Comparison of ENCODE assay signal across 22 cellular contexts in the genomic region with DNA sequence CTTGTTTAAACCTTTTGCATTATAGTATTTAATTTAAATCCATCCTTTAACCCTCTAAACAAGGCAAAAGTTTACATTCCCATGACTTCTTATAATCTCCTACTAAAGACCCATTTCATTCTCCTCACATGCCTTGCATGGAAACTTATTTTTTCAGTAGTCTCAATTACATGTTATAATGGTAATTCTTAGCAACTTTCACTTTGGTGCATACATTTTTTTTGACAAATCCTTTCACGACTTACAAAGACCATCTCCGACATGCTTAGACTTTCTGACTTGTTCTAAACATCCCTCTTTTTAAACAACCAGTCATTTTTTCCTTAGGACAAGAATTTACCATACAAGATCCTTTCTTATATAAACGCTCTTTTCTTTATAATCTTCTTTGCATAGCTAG.
DNase-seq lines count a peak whose midpoint lies in the region; TF ChIP-seq lines count a peak whose summit lies in the region.
"Had no signal": no experiment of that assay in that cellular context is flagged by ENCODE, and none has a peak within 500 bp of the region (broad histone marks: within the 10 kb centered on the region; RNA-seq: fewer than 3 reads in every experiment).

No MANE protein-coding gene starts in this region.

- no peak overlapping the region for H2AFZ ChIP-seq in OCI-LY7 (ENCODE audit: low read length)

- POLR2A ChIA-PET in HEK293 (lab: Yijun Ruan, JAX), result no interaction called here
- POLR2A ChIA-PET in OCI-LY7 (lab: Charles Lee), result interaction anchor here (0.6 kb wide), 1 partner anchor 256 kb away, joined by 3 read pairs; no protein-coding TSS in a partner anchor

- H3K27me3 ChIP-seq in Peyer's patch, result no peaks in the 10 kb centered on the region
- H3K27me3 ChIP-seq: transverse colon had no signal

- H3K4me3 ChIP-seq in HEK293 (ENCODE audit: low read depth, low read length), result no peak overlapping the region
- no peak overlapping the region for H3K4me3 ChIP-seq in OCI-LY7 (ENCODE audit: low read depth, low read length, poor library complexity, severe bottlenecking)
- H3K4me3 ChIP-seq in Peyer's patch, result no peak overlapping the region
- H3K4me3 ChIP-seq: left ventricle myocardium inferior, transverse colon had no signal

- no peaks in the 10 kb centered on the region for H3K27me3 Mint-ChIP-seq in endothelial cell (ENCODE audit: unreplicated experiment)
- H3K27me3 Mint-ChIP-seq: activated CD4-positive, alpha-beta T cell treated with anti-CD3 and anti-CD28 coated beads for 36 hours; activated T-cell treated with anti-CD3 and anti-CD28 coated beads, Interleukin-2, amount 50 U/mL, for 24 hours; CD8-positive, alpha-beta memory T cell; T-cell had no signal

- H3K36me3 Mint-ChIP-seq in endothelial cell (ENCODE audit: low read depth, unreplicated experiment), result peaks cover 6% of the 10 kb centered on the region
- H3K36me3 Mint-ChIP-seq: CD8-positive, alpha-beta memory T cell; T-cell had no signal

- DNase-seq in ELR (ENCODE audit: low read depth) (peak; percentile 35), OCI-LY7 (ENCODE audit: low spot score) (peak; percentile 36), endothelial cell (ENCODE audit: low spot score) (no peak), Peyer's patch (no peak), NCI-H1417 (lab: John Stamatoyannopoulos, UW) (no peak), globus pallidus (ENCODE audit: low spot score) (no peak)
- DNase-seq: activated CD4-positive, alpha-beta T cell treated with anti-CD3 and anti-CD28 coated beads for 36 hours; activated CD8-positive, alpha-beta memory T cell treated with anti-CD3 and anti-CD28 coated beads for 24 hours; activated naive CD4-positive, alpha-beta T cell; activated T-cell treated with anti-CD3 and anti-CD28 coated beads, Interleukin-2, amount 50 U/mL, for 24 hours; CD8-positive, alpha-beta memory T cell; cortex of kidney; GOT3; head of caudate nucleus; IMR-90; left ventricle myocardium inferior; NCI-H187 treated with DMSO at 0.1 percent for 48 hours; NCI-H446 treated with DMSO at 0.1 percent for 48 hours; T-cell; transverse colon had no signal

- no peaks in the 10 kb centered on the region for H3K9me3 ChIP-seq in HEK293 (ENCODE audit: control insufficient read depth, insufficient read depth, low read depth, low read length)
- H3K9me3 ChIP-seq in OCI-LY7 (ENCODE audit: low read length), result peaks cover 10% of the 10 kb centered on the region
- peaks cover 0 to 4% (median 0%) of the 10 kb centered on the region in 4 donors for H3K9me3 ChIP-seq in Peyer's patch
- H3K9me3 ChIP-seq: transverse colon had no signal

- intact Hi-C loops in OCI-LY7 (cut with micrococcal nuclease; ENCODE audit: unreplicated experiment), result no loop called here

- no peaks in the 10 kb centered on the region for H3K79me2 ChIP-seq in OCI-LY7 (ENCODE audit: insufficient read depth, low read depth, low read length)

- CTCF ChIA-PET in HEK293 (lab: Yijun Ruan, JAX) (no interaction called here), OCI-LY7 (lab: Charles Lee; ENCODE audit: unreplicated experiment) (no interaction called here)

- H3K9me2 ChIP-seq in OCI-LY7 (ENCODE audit: insufficient read depth, low read length), result no peaks in the 10 kb centered on the region

- no TSS peak for BruUV-seq in OCI-LY7 (replicated peaks; lab: Mats Ljungman, UMichigan)

- H3K27ac ChIP-seq in HEK293 (ENCODE audit: extremely low read depth, low read depth, low read length) (no peak overlapping the region), OCI-LY7 (ENCODE audit: low read depth, low read length, poor library complexity, severe bottlenecking) (no peak overlapping the region), Peyer's patch (no peak overlapping the region)
- H3K27ac ChIP-seq: left ventricle myocardium inferior, transverse colon had no signal

- H3K4me3 Mint-ChIP-seq in endothelial cell (ENCODE audit: unreplicated experiment), result peak overlapping the region; percentile 29
- H3K4me3 Mint-ChIP-seq: activated CD4-positive, alpha-beta T cell treated with anti-CD3 and anti-CD28 coated beads for 36 hours; activated T-cell treated with anti-CD3 and anti-CD28 coated beads, Interleukin-2, amount 50 U/mL, for 24 hours; CD8-positive, alpha-beta memory T cell; nephron; T-cell had no signal

- no peaks in the 10 kb centered on the region for H3K4me1 Mint-ChIP-seq in endothelial cell (ENCODE audit: unreplicated experiment)
- H3K4me1 Mint-ChIP-seq: activated CD4-positive, alpha-beta T cell treated with anti-CD3 and anti-CD28 coated beads for 36 hours; CD8-positive, alpha-beta memory T cell; nephron; T-cell had no signal

- TF ChIP-seq CTCF in HEK293 (tag by site-specific recombination; IDR thresholded peaks at IDR 0.05) (no peak), OCI-LY7 (conservative IDR thresholded peaks at IDR 0.05; ENCODE audit: low read length) (no peak), endothelial cell (IDR thresholded peaks at IDR 0.05; ENCODE audit: unreplicated experiment) (no peak), Peyer's patch (IDR thresholded peaks at IDR 0.05) (no peak)

- H3K4me2 ChIP-seq in OCI-LY7 (ENCODE audit: low read length), result no peak overlapping the region

- H4K20me1 ChIP-seq in OCI-LY7 (ENCODE audit: insufficient read depth, low read length), result no peaks in the 10 kb centered on the region

- H3K4me1 ChIP-seq in HEK293 (ENCODE audit: control insufficient read depth, insufficient read depth, low read length), result no peaks in the 10 kb centered on the region
- H3K4me1 ChIP-seq in OCI-LY7 (ENCODE audit: insufficient read depth, low read length, poor library complexity, severe bottlenecking), result no peaks in the 10 kb centered on the region
- no peaks in the 10 kb centered on the region for H3K4me1 ChIP-seq in Peyer's patch
- H3K4me1 ChIP-seq: left ventricle myocardium inferior, transverse colon had no signal

- H3K9me3 Mint-ChIP-seq in endothelial cell (ENCODE audit: unreplicated experiment), result peaks cover 9% of the 10 kb centered on the region

- H3K36me3 ChIP-seq in HEK293 (ENCODE audit: control insufficient read depth in 2 of 2, insufficient read depth in 1 of 2, low read length in 2 of 2) (no peaks in the 10 kb centered on the region), OCI-LY7 (ENCODE audit: insufficient read depth, low read length) (no peaks in the 10 kb centered on the region), Peyer's patch (no peaks in the 10 kb centered on the region)
- H3K36me3 ChIP-seq: left ventricle myocardium inferior, transverse colon had no signal

- no peak for TF ChIP-seq POLR2A in Peyer's patch (IDR thresholded peaks at IDR 0.05)

- H3K27ac Mint-ChIP-seq in endothelial cell (ENCODE audit: unreplicated experiment), result no peak overlapping the region
- H3K27ac Mint-ChIP-seq: activated CD4-positive, alpha-beta T cell treated with anti-CD3 and anti-CD28 coated beads for 36 hours; activated T-cell treated with anti-CD3 and anti-CD28 coated beads, Interleukin-2, amount 50 U/mL, for 24 hours; CD8-positive, alpha-beta memory T cell; nephron; T-cell had no signal

TF ChIP-seq in HEK293, 187 proteins besides CTCF, POLR2A, EP300 and RAD21:
- TF ChIP-seq, protein P1, sequence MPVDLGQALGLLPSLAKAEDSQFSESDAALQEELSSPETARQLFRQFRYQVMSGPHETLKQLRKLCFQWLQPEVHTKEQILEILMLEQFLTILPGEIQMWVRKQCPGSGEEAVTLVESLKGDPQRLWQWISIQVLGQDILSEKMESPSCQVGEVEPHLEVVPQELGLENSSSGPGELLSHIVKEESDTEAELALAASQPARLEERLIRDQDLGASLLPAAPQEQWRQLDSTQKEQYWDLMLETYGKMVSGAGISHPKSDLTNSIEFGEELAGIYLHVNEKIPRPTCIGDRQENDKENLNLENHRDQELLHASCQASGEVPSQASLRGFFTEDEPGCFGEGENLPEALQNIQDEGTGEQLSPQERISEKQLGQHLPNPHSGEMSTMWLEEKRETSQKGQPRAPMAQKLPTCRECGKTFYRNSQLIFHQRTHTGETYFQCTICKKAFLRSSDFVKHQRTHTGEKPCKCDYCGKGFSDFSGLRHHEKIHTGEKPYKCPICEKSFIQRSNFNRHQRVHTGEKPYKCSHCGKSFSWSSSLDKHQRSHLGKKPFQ (tag by site-specific recombination; IDR thresholded peaks at IDR 0.05), result no peak
- TF ChIP-seq ZFP37 (tag by site-specific recombination; IDR thresholded peaks at IDR 0.05), result no peak
- no peak for TF ChIP-seq ZNF140 (tag by site-specific recombination; IDR thresholded peaks at IDR 0.05)
- peak; percentile 99 for TF ChIP-seq TRIM28 (IDR thresholded peaks at IDR 0.05; ENCODE audit: borderline replicate concordance, low read length)
- peak; percentile 98 for TF ChIP-seq SETDB1 (IDR thresholded peaks at IDR 0.05; ENCODE audit: insufficient read length, low read length)
- TF ChIP-seq ZNF610 (tag by site-specific recombination; IDR thresholded peaks at IDR 0.05; ENCODE audit: borderline replicate concordance), result no peak
- TF ChIP-seq MEIS1 (CRISPR knock-in tag; IDR thresholded peaks at IDR 0.05; ENCODE audit: borderline replicate concordance), result no peak
- TF ChIP-seq ZNF629 (tag by site-specific recombination; IDR thresholded peaks at IDR 0.05), result no peak

Comparison
In these comparisons a context has a peak if more than half of its experiments do, and no peak if none do; other contexts are left out.
1. DNase-seq: peak in ELR (single experiment) and OCI-LY7 (single experiment); none in endothelial cell (single experiment), Peyer's patch (0 of 3), NCI-H1417 (0 of 3) and globus pallidus (single experiment).